In genomic region chr7:110801502-110801901, GRCh38 we compare ENCODE assay signal across 17 cellular contexts.
A peak's percentile ranks its signal among the peaks of the same experiment; 100 is the strongest.
DNase-seq lines count a peak whose midpoint lies in the region; ATAC-seq and TF ChIP-seq lines count a peak whose summit lies in the region.
"Had no signal": no experiment of that assay in that cellular context is flagged by ENCODE, and none has a peak within 500 bp of the region (broad histone marks: within the 10 kb centered on the region; RNA-seq: fewer than 3 reads in every experiment).

No MANE protein-coding gene starts in this region.

- ATAC-seq in GM19372 (IDR thresholded peaks at IDR 0.05; ENCODE audit: low read depth, unreplicated experiment) = peak; percentile 87
- peak; percentile 51 for ATAC-seq in HG02852 (IDR thresholded peaks at IDR 0.05; ENCODE audit: unreplicated experiment)
- ATAC-seq in HG03460 (IDR thresholded peaks at IDR 0.05; ENCODE audit: unreplicated experiment) = peak; percentile 66
- ATAC-seq in right cardiac atrium = no peak
- ATAC-seq: esophagus mucosa, SK-N-SH treated with all-trans-retinoic acid at 6 μM for 48 hours had no signal

- H3K27me3 ChIP-seq in right cardiac atrium (ENCODE audit: control insufficient read depth, insufficient read depth) = no peaks in the 10 kb centered on the region

- intact Hi-C loops in right cardiac atrium (cut with DNase I) = no loop called here

- 83% methylated on average over 1 of the region's 1 CpG for WGBS in right cardiac atrium

- DNase-seq in GM10266 (ENCODE audit: extremely low spot score) (peak; percentile 2), right cardiac atrium (no peak), midbrain (lab: John Stamatoyannopoulos, UW) (no peak), NCI-H1694 (lab: John Stamatoyannopoulos, UW) (no peak), NAMALWA (ENCODE audit: low spot score) (no peak)
- DNase-seq: activated gamma-delta T cell; DMS79 treated with DMSO at 0.1 percent for 48 hours; HCEC 1CT; IMR-90; NCI-H1694 treated with DMSO at 0.1 percent for 48 hours; stimulated activated CD8-positive, alpha-beta memory T cell treated with anti-CD3 and anti-CD28 coated beads, Interleukin-4, amount 100 ng/mL, for 48 hours had no signal

- H3K4me3 ChIP-seq in right cardiac atrium (ENCODE audit: low read length) = no peak overlapping the region
- H3K4me3 ChIP-seq: lung had no signal

- no peaks in the 10 kb centered on the region for H3K9me3 ChIP-seq in right cardiac atrium (ENCODE audit: control insufficient read depth, low read length)

- no peak overlapping the region for H3K27ac ChIP-seq in right cardiac atrium (ENCODE audit: low read length)

- H3K4me1 ChIP-seq in right cardiac atrium (ENCODE audit: control insufficient read depth, insufficient read depth, low read length) = no peaks in the 10 kb centered on the region

- no peak for TF ChIP-seq CTCF in GM10266 (IDR thresholded peaks at IDR 0.05; ENCODE audit: control insufficient read depth, insufficient read depth, low read depth, missing control alignments)

Comparison
In these comparisons a context has a peak if more than half of its experiments do, and no peak if none do; other contexts are left out.
1. ATAC-seq: peak in GM19372 (single experiment), HG02852 (single experiment) and HG03460 (single experiment); none in right cardiac atrium (0 of 2).